ENCODE assay signal across 2 cellular contexts in genomic region chr14:94408546-94409095, GRCh38.
TF ChIP-seq lines count a peak whose summit lies in the region.

No MANE protein-coding gene starts in this region.

TF ChIP-seq in GM23338, 12 proteins besides CTCF, POLR2A, EP300 and RAD21:
- TF ChIP-seq ZNF331 (CRISPR knock-in tag; IDR thresholded peaks at IDR 0.05; ENCODE audit: low read depth) (no peak), REST (IDR thresholded peaks at IDR 0.05; ENCODE audit: unreplicated experiment) (no peak), ZNF114 (CRISPR knock-in tag; IDR thresholded peaks at IDR 0.05) (no peak), ETS1 (IDR thresholded peaks at IDR 0.05) (no peak), STAT1 (IDR thresholded peaks at IDR 0.05; ENCODE audit: unreplicated experiment) (no peak), CREB1 (CRISPR knock-in tag; IDR thresholded peaks at IDR 0.05; ENCODE audit: low read depth) (no peak), EZH2 (IDR thresholded peaks at IDR 0.05; ENCODE audit: low read depth, unreplicated experiment) (no peak), EZH2phosphoT487 (IDR thresholded peaks at IDR 0.05; ENCODE audit: unreplicated experiment) (no peak), JUNB (IDR thresholded peaks at IDR 0.05; ENCODE audit: unreplicated experiment) (no peak), NANOG (IDR thresholded peaks at IDR 0.05; ENCODE audit: borderline replicate concordance) (no peak), POLR2AphosphoS5 (IDR thresholded peaks at IDR 0.05; ENCODE audit: low read depth) (no peak)

TF ChIP-seq in H1, 55 proteins besides CTCF, POLR2A, EP300 and RAD21:
- TF ChIP-seq SIN3A (conservative IDR thresholded peaks at IDR 0.05 in 1 of 2, IDR thresholded peaks at IDR 0.05 in 1 of 2; ENCODE audit: low read depth in 1 of 2, low read length in 2 of 2) = no peak
- no peak for TF ChIP-seq CHD2 (IDR thresholded peaks at IDR 0.05; ENCODE audit: low read length)
- no peak for TF ChIP-seq ZNF274 (IDR thresholded peaks at IDR 0.05; ENCODE audit: borderline replicate concordance, extremely low read depth, low read length)
- no peak for TF ChIP-seq SAP30 (IDR thresholded peaks at IDR 0.05; ENCODE audit: insufficient read depth, insufficient replicate concordance, low read length)
- no peak for TF ChIP-seq SRF (IDR thresholded peaks at IDR 0.05; ENCODE audit: low read depth, low read length)
- no peak for TF ChIP-seq KDM5A (IDR thresholded peaks at IDR 0.05; ENCODE audit: low read length)
- no peak for TF ChIP-seq CREB1 (IDR thresholded peaks at IDR 0.05)
- no peak for TF ChIP-seq PHF8 (conservative IDR thresholded peaks at IDR 0.05; ENCODE audit: low read depth, low read length)
- TF ChIP-seq POLR2AphosphoS5 (IDR thresholded peaks at IDR 0.05; ENCODE audit: low read depth, low read length) = no peak
- no peak for TF ChIP-seq ATF2 (IDR thresholded peaks at IDR 0.05; ENCODE audit: low read length)
